In the genomic region with DNA sequence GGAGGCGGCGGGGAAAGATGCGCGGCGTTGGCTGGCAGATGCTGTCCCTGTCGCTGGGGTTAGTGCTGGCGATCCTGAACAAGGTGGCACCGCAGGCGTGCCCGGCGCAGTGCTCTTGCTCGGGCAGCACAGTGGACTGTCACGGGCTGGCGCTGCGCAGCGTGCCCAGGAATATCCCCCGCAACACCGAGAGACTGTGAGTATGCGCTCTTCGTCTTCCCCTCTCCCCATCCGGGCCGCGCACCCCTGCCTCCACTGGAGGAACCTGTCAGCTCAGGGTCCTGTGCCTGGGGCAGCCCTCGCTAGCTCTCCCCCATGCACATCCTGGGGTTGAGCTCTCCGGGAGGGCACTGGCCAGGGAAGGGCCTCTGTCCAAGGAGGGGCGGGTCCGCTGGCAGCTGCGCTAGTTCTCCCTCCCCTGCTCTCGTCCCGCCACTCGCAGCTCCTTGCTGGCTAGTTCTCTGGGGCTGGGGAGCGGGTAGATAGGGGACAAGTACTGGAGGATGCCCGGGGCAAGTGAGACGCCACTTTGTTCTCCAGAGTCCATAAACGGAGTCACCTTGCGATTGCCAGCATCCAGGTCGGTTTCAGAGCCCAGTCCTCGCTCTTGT, we compare ENCODE assay signal across 9 cellular contexts. TPM values are rescaled to one million over a fixed set of nuclear protein-coding genes. Genes with fewer than 3 reads are reported as not detected.
DNase-seq lines count a peak whose midpoint lies in the region; ATAC-seq and TF ChIP-seq lines count a peak whose summit lies in the region.
"Had no signal": no experiment of that assay in that cellular context is flagged by ENCODE, and none has a peak within 500 bp of the region (broad histone marks: within the 10 kb centered on the region; RNA-seq: fewer than 3 reads in every experiment).

No MANE protein-coding gene starts in this region.

- H3K4me1 ChIP-seq in thoracic aorta (ENCODE audit: control insufficient read depth in 1 of 2, low read depth in 2 of 2) = peaks cover 0 to 17% of the 10 kb centered on the region in 2 donors

- peak overlapping the region; percentile 48 to 60 for H3K27ac ChIP-seq in thoracic aorta
- H3K27ac ChIP-seq: C4-2B had no signal

- ATAC-seq in thoracic aorta (ENCODE audit: insufficient number of reproducible peaks, low FRiP score, low read depth) (no peak), GM19397 (IDR thresholded peaks at IDR 0.05; ENCODE audit: unreplicated experiment) (no peak), HG03280 (IDR thresholded peaks at IDR 0.05; ENCODE audit: unreplicated experiment) (no peak), HG03378 (IDR thresholded peaks at IDR 0.05; ENCODE audit: unreplicated experiment) (no peak)

- POLR2A ChIA-PET in MCF 10A (lab: Yijun Ruan, JAX) = no interaction called here

- H3K36me3 ChIP-seq in thoracic aorta = no peaks in the 10 kb centered on the region

- no peak overlapping the region for H3K27ac Mint-ChIP-seq in MCF 10A (ENCODE audit: low read depth, unreplicated experiment)

- H3K27me3 Mint-ChIP-seq in MCF 10A (ENCODE audit: insufficient read depth, unreplicated experiment) = no peaks in the 10 kb centered on the region

- no TSS peak for BruUV-seq in MCF 10A (replicated peaks; lab: Mats Ljungman, UMichigan)

- H3K4me1 Mint-ChIP-seq in MCF 10A (ENCODE audit: insufficient read depth, unreplicated experiment) = peaks cover 29% of the 10 kb centered on the region

- H3K36me3 Mint-ChIP-seq in MCF 10A (ENCODE audit: insufficient read depth, unreplicated experiment) = peaks cover 6% of the 10 kb centered on the region

- no peaks in the 10 kb centered on the region for H3K9me3 Mint-ChIP-seq in MCF 10A (ENCODE audit: unreplicated experiment)

- CTCF ChIA-PET in MCF 10A (lab: Yijun Ruan, JAX) = interaction anchor here (0.6 to 1.5 kb wide), 3 partner anchors 185 to 946 kb away, joined by 3 read pairs; no protein-coding TSS in a partner anchor

- peak overlapping the region; percentile 91 for H3K4me3 Mint-ChIP-seq in MCF 10A (ENCODE audit: unreplicated experiment)

- TF ChIP-seq CTCF in MCF 10A (IDR thresholded peaks at IDR 0.05; ENCODE audit: unreplicated experiment) = no peak
- TF ChIP-seq CTCF in thoracic aorta (IDR thresholded peaks at IDR 0.05) = no peak

- peak overlapping the region; percentile 95 for H3K4me3 ChIP-seq in thoracic aorta

- DNase-seq in NCI-H2081 (lab: John Stamatoyannopoulos, UW) (peak; percentile 37 to 52), NCI-H2081 treated with DMSO at 0.1 percent for 48 hours (lab: John Stamatoyannopoulos, UW) (no peak), MCF 10A (ENCODE audit: unreplicated experiment) (no peak), left kidney (ENCODE audit: low read depth, low spot score) (peak; percentile 68), thoracic aorta (ENCODE audit: low spot score) (no peak)

- H3K27me3 ChIP-seq in thoracic aorta (replicated peaks; ENCODE audit: insufficient read depth) = no peaks in the 10 kb centered on the region

- intact Hi-C loops in MCF 10A (cut with micrococcal nuclease) = loop anchor here (10.0 kb wide), 1 partner anchor 431 kb away; no protein-coding TSS in a partner anchor

- H3K9me3 ChIP-seq in thoracic aorta = no peaks in the 10 kb centered on the region

RNA-seq across cellular contexts. Expression of gene SLIT2, which starts 2.2 kb away (rescaled TPM):
- total RNA-seq in MCF 10A (2022) (8.4 and 10.2 TPM in 2 replicates), thoracic aorta (10 to 100 TPM; 30.3 to 71.1 TPM)

Comparison
In these comparisons a context has a peak if more than half of its experiments do, and no peak if none do; other contexts are left out.
1. DNase-seq: peak in NCI-H2081 (2 of 2) and left kidney (single experiment); none in NCI-H2081 treated with DMSO at 0.1 percent for 48 hours (single experiment), MCF 10A (single experiment) and thoracic aorta (single experiment).